8 cellular contexts compared by ENCODE assay signal in genomic region chr17:77958716-77959215, GRCh38. TPM values are rescaled to one million over a fixed set of nuclear protein-coding genes. Genes with fewer than 3 reads are reported as not detected.
A peak's percentile ranks its signal among the peaks of the same experiment; 100 is the strongest.
DNase-seq lines count a peak whose midpoint lies in the region; ATAC-seq and TF ChIP-seq lines count a peak whose summit lies in the region.

No MANE protein-coding gene starts in this region.

- H3K9ac ChIP-seq in PC-3 (ENCODE audit: low read length), result no peak overlapping the region
- H3K9ac ChIP-seq in subcutaneous abdominal adipose tissue (ENCODE audit: low read length in 5 of 5), result no peak overlapping the region

- ATAC-seq in GM21825 (IDR thresholded peaks at IDR 0.05; ENCODE audit: unreplicated experiment), result peak; percentile 27
- ATAC-seq in PC-3, result peak; percentile 62; the same call in 1 of the 2 replicates

- TF ChIP-seq CTCF in DOHH2 (IDR thresholded peaks at IDR 0.05; ENCODE audit: low read depth, low read length, poor library complexity, severe bottlenecking), result no peak
- TF ChIP-seq CTCF in PC-3 (conservative IDR thresholded peaks at IDR 0.05; ENCODE audit: low read depth, low read length), result no peak
- no peak for TF ChIP-seq CTCF in foreskin fibroblast (IDR thresholded peaks at IDR 0.05; ENCODE audit: low read depth, low read length)

- no TSS peak for BruUV-seq in PC-3 (replicated peaks; lab: Mats Ljungman, UMichigan)

- peaks cover 38% of the 10 kb centered on the region for H3K27me3 ChIP-seq in DOHH2 (ENCODE audit: control insufficient read depth, low read length)
- H3K27me3 ChIP-seq in PC-3 (ENCODE audit: low read length), result peaks cover 88% of the 10 kb centered on the region
- H3K27me3 ChIP-seq in subcutaneous abdominal adipose tissue (ENCODE audit: control insufficient read depth in 5 of 5, insufficient read depth in 4 of 5, low read length in 5 of 5), result no peaks in the 10 kb centered on the region

- POLR2A ChIA-PET in PC-3 (lab: Charles Lee; ENCODE audit: unreplicated experiment), result interaction anchor here (0.6 to 0.7 kb wide), 2 partner anchors 182 to 1116 kb away, joined by 3 to 5 read pairs; partner anchors contain the start of gene ENGASE

- H3K4me2 ChIP-seq in DOHH2 (ENCODE audit: low read length), result no peak overlapping the region
- peak overlapping the region; percentile 79 for H3K4me2 ChIP-seq in PC-3 (ENCODE audit: low read length)

- H4K20me1 ChIP-seq in DOHH2 (ENCODE audit: control insufficient read depth, insufficient read depth, low read depth, low read length) (peaks cover 20% of the 10 kb centered on the region), PC-3 (ENCODE audit: low read length) (no peaks in the 10 kb centered on the region; the same call in 1 of the 2 replicates)

- H2AFZ ChIP-seq in PC-3 (ENCODE audit: low read length), result peak overlapping the region; percentile 53; the same call in 1 of the 2 replicates

- no peaks in the 10 kb centered on the region for H3K9me2 ChIP-seq in DOHH2 (replicated peaks; ENCODE audit: control insufficient read depth, low read length)
- H3K9me2 ChIP-seq in PC-3 (replicated peaks; ENCODE audit: low read length), result no peaks in the 10 kb centered on the region

- DNase-seq in PC-3 (no peak), foreskin fibroblast (no peak), cerebellar cortex (ENCODE audit: low spot score) (no peak), KG1 (lab: John Stamatoyannopoulos, UW) (no peak), putamen (ENCODE audit: low spot score) (no peak)

- peak overlapping the region; percentile 85 for H3K4me3 ChIP-seq in DOHH2 (ENCODE audit: low read length)
- peak overlapping the region; percentile 63 for H3K4me3 ChIP-seq in PC-3 (ENCODE audit: low read length)
- peak overlapping the region; percentile 16 to 64 for H3K4me3 ChIP-seq in foreskin fibroblast (ENCODE audit: low read depth in 1 of 2, low read length in 2 of 2)
- peak overlapping the region in 3 of 5 donors; percentile 20 to 76 (median 67) for H3K4me3 ChIP-seq in subcutaneous abdominal adipose tissue (ENCODE audit: low read depth in 1 of 5, low read length in 5 of 5)

- H3F3A ChIP-seq in DOHH2 (ENCODE audit: control insufficient read depth, insufficient read depth) (0 out of 2 replicates have a peak, but pooled peaks cover 7% of the 10 kb centered on the region), PC-3 (ENCODE audit: low read length, unreplicated experiment) (no peaks in the 10 kb centered on the region)

- H3K4me1 ChIP-seq in DOHH2 (ENCODE audit: control insufficient read depth, low read length), result peaks cover 63% of the 10 kb centered on the region
- H3K4me1 ChIP-seq in PC-3 (ENCODE audit: insufficient read depth, low read length), result peaks cover 10% of the 10 kb centered on the region; the same call in 1 of the 2 replicates
- peaks cover 4 to 44% (median 36%) of the 10 kb centered on the region in 5 donors for H3K4me1 ChIP-seq in subcutaneous abdominal adipose tissue (ENCODE audit: control insufficient read depth in 5 of 5, insufficient read depth in 5 of 5, low read length in 5 of 5)

- no peaks in the 10 kb centered on the region for H3K9me3 ChIP-seq in DOHH2 (ENCODE audit: control insufficient read depth, insufficient read depth, low read length)
- no peaks in the 10 kb centered on the region for H3K9me3 ChIP-seq in PC-3 (ENCODE audit: low read length)
- no peaks in the 10 kb centered on the region for H3K9me3 ChIP-seq in subcutaneous abdominal adipose tissue (ENCODE audit: control insufficient read depth in 5 of 5, low read length in 5 of 5)

- intact Hi-C loops in PC-3 (cut with micrococcal nuclease), result no loop called here

- H3K36me3 ChIP-seq in DOHH2 (ENCODE audit: control insufficient read depth, low read length), result no peaks in the 10 kb centered on the region
- no peaks in the 10 kb centered on the region for H3K36me3 ChIP-seq in PC-3 (ENCODE audit: low read depth, low read length)
- H3K36me3 ChIP-seq in subcutaneous abdominal adipose tissue (ENCODE audit: control insufficient read depth in 5 of 5, insufficient read depth in 5 of 5, low read length in 5 of 5), result no peaks in the 10 kb centered on the region

- peaks cover 45% of the 10 kb centered on the region for H3K79me2 ChIP-seq in DOHH2 (ENCODE audit: control insufficient read depth, low read length)
- no peaks in the 10 kb centered on the region for H3K79me2 ChIP-seq in PC-3 (ENCODE audit: low read length)

- CTCF ChIA-PET in PC-3 (lab: Charles Lee), result interaction anchor here (0.6 kb wide), 1 partner anchor 43 kb away, joined by 4 read pairs; no protein-coding TSS in a partner anchor

- H3K27ac ChIP-seq in DOHH2 (ENCODE audit: low read depth, low read length), result no peak overlapping the region
- H3K27ac ChIP-seq in PC-3 (ENCODE audit: low read length), result no peak overlapping the region
- H3K27ac ChIP-seq in subcutaneous abdominal adipose tissue (ENCODE audit: low read depth, low read length), result no peak overlapping the region

RNA-seq across cellular contexts. Expression of gene TNRC6C, which starts 0.3 kb away (rescaled TPM):
- 5.3 and 6.0 TPM in 2 replicates for total RNA-seq in PC-3 (2014; rRNA removed)
